ENCODE assay signal across 13 cellular contexts in genomic region chr18:48749768-48750167, GRCh38.
DNase-seq lines count a peak whose midpoint lies in the region; ATAC-seq, FAIRE-seq and TF ChIP-seq lines count a peak whose summit lies in the region.
"Had no signal": no experiment of that assay in that cellular context is flagged by ENCODE, and none has a peak within 500 bp of the region (broad histone marks: within the 10 kb centered on the region; RNA-seq: fewer than 3 reads in every experiment).

No MANE protein-coding gene starts in this region.

- no peak for ATAC-seq in CD4-positive, alpha-beta T cell (ENCODE audit: poor library complexity)

- CTCF ChIA-PET in CD4-positive, alpha-beta T cell (lab: Charles Lee): no interaction called here

- H3K4me2 ChIP-seq in keratinocyte (ENCODE audit: control insufficient read depth, extremely low read depth, insufficient read depth, low read depth, low read length): no peak overlapping the region

- H3K4me3 ChIP-seq in keratinocyte (ENCODE audit: control insufficient read depth in 2 of 3, extremely low read depth in 1 of 3, insufficient read depth in 2 of 3, low read depth in 1 of 3, low read length in 3 of 3) (no peak overlapping the region), skeletal muscle tissue (ENCODE audit: low read length in 3 of 3) (no peak overlapping the region)

- H3K79me2 ChIP-seq in keratinocyte (ENCODE audit: control insufficient read depth, insufficient read depth, low read length): no peaks in the 10 kb centered on the region

- no peaks in the 10 kb centered on the region for H3K4me1 Mint-ChIP-seq in CD4-positive, alpha-beta T cell (ENCODE audit: low read depth)
- H3K4me1 Mint-ChIP-seq in T-helper 2 cell treated with Interferon-gamma antibody and Interleukin-4, amounts not matched to agents 5 μg/mL and 100 μg/mL, for 36 hours (ENCODE audit: low read depth): no peaks in the 10 kb centered on the region
- H3K4me1 Mint-ChIP-seq: CD4-positive, alpha-beta memory T cell; neural crest cell had no signal

- H3K27me3 ChIP-seq in keratinocyte (ENCODE audit: control insufficient read depth, extremely low read depth, insufficient read depth, low read length): no peaks in the 10 kb centered on the region
- no peaks in the 10 kb centered on the region for H3K27me3 ChIP-seq in skeletal muscle tissue (ENCODE audit: control insufficient read depth in 3 of 3, insufficient read depth in 3 of 3, low read length in 3 of 3)
- H3K27me3 ChIP-seq in CD4-positive, alpha-beta T cell (ENCODE audit: control insufficient read depth, insufficient read depth, low read length): no peaks in the 10 kb centered on the region

- H3K27ac ChIP-seq in cingulate gyrus (ENCODE audit: low read depth, low read length) (peak overlapping the region; percentile 10), keratinocyte (ENCODE audit: control insufficient read depth, insufficient read depth, low read length) (no peak overlapping the region), skeletal muscle tissue (ENCODE audit: low read depth, low read length) (peak overlapping the region; percentile 70)
- H3K27ac ChIP-seq in CD4-positive, alpha-beta T cell (ENCODE audit: low read depth, low read length): no peak overlapping the region

- TF ChIP-seq CTCF in keratinocyte (optimal IDR thresholded peaks at IDR 0.05 in 1 of 3, IDR thresholded peaks at IDR 0.05 in 1 of 3, conservative IDR thresholded peaks at IDR 0.05 in 1 of 3; ENCODE audit: extremely low read depth in 1 of 3, insufficient read depth in 2 of 3, low read length in 3 of 3): peak in 1 of 3 experiments; percentile 14
- no peak for TF ChIP-seq CTCF in CD4-positive, alpha-beta T cell (IDR thresholded peaks at IDR 0.05)

- no peak overlapping the region for H2AFZ ChIP-seq in keratinocyte (ENCODE audit: control insufficient read depth, low read length)

- H3K4me3 Mint-ChIP-seq in CD4-positive, alpha-beta T cell: no peak overlapping the region
- no peak overlapping the region for H3K4me3 Mint-ChIP-seq in T-helper 2 cell treated with Interferon-gamma antibody and Interleukin-4, amounts not matched to agents 5 μg/mL and 100 μg/mL, for 36 hours
- H3K4me3 Mint-ChIP-seq: CD4-positive, alpha-beta memory T cell; neural crest cell had no signal

- H3K9me3 Mint-ChIP-seq in CD4-positive, alpha-beta T cell: no peaks in the 10 kb centered on the region
- H3K9me3 Mint-ChIP-seq in T-helper 2 cell treated with Interferon-gamma antibody and Interleukin-4, amounts not matched to agents 5 μg/mL and 100 μg/mL, for 36 hours: no peaks in the 10 kb centered on the region
- H3K9me3 Mint-ChIP-seq: CD4-positive, alpha-beta memory T cell; neural crest cell had no signal

- H3K36me3 ChIP-seq in keratinocyte (ENCODE audit: control insufficient read depth in 2 of 2, extremely low read depth in 1 of 2, insufficient read depth in 2 of 2, low read length in 2 of 2): peaks cover 0 to 3% of the 10 kb centered on the region in 2 experiments
- no peaks in the 10 kb centered on the region for H3K36me3 ChIP-seq in skeletal muscle tissue (ENCODE audit: control insufficient read depth in 3 of 3, insufficient read depth in 3 of 3, low read length in 3 of 3)

- no peaks in the 10 kb centered on the region for H3K36me3 Mint-ChIP-seq in CD4-positive, alpha-beta T cell (ENCODE audit: low read depth)
- no peaks in the 10 kb centered on the region for H3K36me3 Mint-ChIP-seq in T-helper 2 cell treated with Interferon-gamma antibody and Interleukin-4, amounts not matched to agents 5 μg/mL and 100 μg/mL, for 36 hours (ENCODE audit: low read depth)
- H3K36me3 Mint-ChIP-seq: CD4-positive, alpha-beta memory T cell had no signal

- no peaks in the 10 kb centered on the region for H4K20me1 ChIP-seq in keratinocyte (ENCODE audit: control insufficient read depth, extremely low read depth, insufficient read depth, low read length)

- POLR2A ChIA-PET in CD4-positive, alpha-beta T cell (lab: Charles Lee): no interaction called here

- H3K9me3 ChIP-seq in keratinocyte (ENCODE audit: control insufficient read depth, low read depth, low read length) (no peaks in the 10 kb centered on the region), skeletal muscle tissue (ENCODE audit: control insufficient read depth in 3 of 3, low read length in 3 of 3) (no peaks in the 10 kb centered on the region)
- H3K9me3 ChIP-seq in CD4-positive, alpha-beta T cell (ENCODE audit: control insufficient read depth, low read length): no peaks in the 10 kb centered on the region

- no peaks in the 10 kb centered on the region for H3K27me3 Mint-ChIP-seq in CD4-positive, alpha-beta T cell
- H3K27me3 Mint-ChIP-seq in T-helper 2 cell treated with Interferon-gamma antibody and Interleukin-4, amounts not matched to agents 5 μg/mL and 100 μg/mL, for 36 hours (ENCODE audit: low read depth): no peaks in the 10 kb centered on the region

- peaks cover 19% of the 10 kb centered on the region for H3K4me1 ChIP-seq in keratinocyte (ENCODE audit: control insufficient read depth, extremely low read depth, insufficient read depth, low read length)
- H3K4me1 ChIP-seq in skeletal muscle tissue (ENCODE audit: control insufficient read depth in 3 of 3, insufficient read depth in 3 of 3, low read length in 3 of 3): peaks cover 17 to 28% (median 21%) of the 10 kb centered on the region in 3 donors

- DNase-seq in Daoy (ENCODE audit: low read depth) (peak; percentile 46), keratinocyte (ENCODE audit: low read depth, low spot score) (no peak), NCI-H2107 treated with DMSO at 0.1 percent for 48 hours (lab: John Stamatoyannopoulos, UW; ENCODE audit: unreplicated experiment) (no peak)
- DNase-seq in CD4-positive, alpha-beta T cell: no peak
- no peak for DNase-seq in activated CD4-positive, alpha-beta T cell treated with anti-CD3 and anti-CD28 coated beads, Interleukin-2, amount 50 U/mL, for 4 hours
- no peak for DNase-seq in T-helper 2 cell treated with Interferon-gamma antibody and Interleukin-4, amounts not matched to agents 5 μg/mL and 100 μg/mL, for 36 hours (ENCODE audit: low spot score)
- DNase-seq: CD4-positive, alpha-beta memory T cell; NCI-H187 treated with DMSO at 0.1 percent for 48 hours; stimulated activated CD4-positive, alpha-beta T cell treated with anti-CD3 and anti-CD28 coated beads, Interleukin-4, amount 100 ng/mL, for 4 hours; substantia nigra had no signal

- no peaks in the 10 kb centered on the region for H3K9me1 ChIP-seq in keratinocyte (ENCODE audit: control insufficient read depth, extremely low read depth, insufficient read depth, low read length)

- FAIRE-seq in keratinocyte (lab: Jason Lieb, UNC): peak; percentile 94

- dilution Hi-C loops in keratinocyte (cut with MboI; ENCODE audit: extremely low pct_ligation_motif_present, low sequenced_read_pairs): no loop called here

- H3K9ac ChIP-seq in keratinocyte (ENCODE audit: control insufficient read depth, extremely low read depth, insufficient read depth, low read length) (no peak overlapping the region), skeletal muscle tissue (ENCODE audit: low read depth in 1 of 3, low read length in 3 of 3) (no peak overlapping the region)

- intact Hi-C loops in CD4-positive, alpha-beta T cell (cut with DNase I, micrococcal nuclease): no loop called here

- no peak overlapping the region for H3K27ac Mint-ChIP-seq in CD4-positive, alpha-beta T cell
- no peak overlapping the region for H3K27ac Mint-ChIP-seq in T-helper 2 cell treated with Interferon-gamma antibody and Interleukin-4, amounts not matched to agents 5 μg/mL and 100 μg/mL, for 36 hours
- H3K27ac Mint-ChIP-seq: CD4-positive, alpha-beta memory T cell had no signal

Comparison
In these comparisons a context has a peak if more than half of its experiments do, and no peak if none do; other contexts are left out.
1. H3K27ac ChIP-seq: peak in cingulate gyrus (single experiment) and skeletal muscle tissue (single experiment); none in keratinocyte (single experiment) and CD4-positive, alpha-beta T cell (single experiment).